Comparison of ENCODE assay signal across 8 cellular contexts in genomic region chr10:122879339-122880273, GRCh38. TPM values are rescaled to one million over a fixed set of nuclear protein-coding genes. Genes with fewer than 3 reads are reported as not detected.
DNase-seq lines count a peak whose midpoint lies in the region; ATAC-seq and TF ChIP-seq lines count a peak whose summit lies in the region.

FAM24B (minus strand) TSS chr10:122879581; CDS start chr10:122850515, 29,066 bp downstream.

- peak within 1 kb of the TSS; percentile 54 to 68 for H3K4me3 ChIP-seq in ascending aorta
- peak within 1 kb of the TSS; percentile 52 to 64 (median 62) for H3K4me3 ChIP-seq in gastrocnemius medialis

- H3K27ac Mint-ChIP-seq in T-helper 1 cell treated with Interleukin-12 subunit alpha and Interleukin-12 subunit beta and Interleukin-4 antibody, amounts not matched to agents 30 μg/mL and 1 μg/mL, for 36 hours: peak within 1 kb of the TSS; percentile 90

- intact Hi-C loops in ascending aorta (cut with DNase I): no loop called here
- intact Hi-C loops in gastrocnemius medialis (cut with DNase I; ENCODE audit: low total_unique reads): no loop called here

- peak within 1 kb of the TSS in 1 of 2 donors; percentile 24 for H3K27ac ChIP-seq in ascending aorta
- H3K27ac ChIP-seq in gastrocnemius medialis: peak within 1 kb of the TSS in 2 of 4 donors; percentile 15 to 38

- H3K9me3 ChIP-seq in ascending aorta (no peaks in the 10 kb centered on the region), gastrocnemius medialis (no peaks in the 10 kb centered on the region)

- TF ChIP-seq CTCF in ascending aorta (IDR thresholded peaks at IDR 0.05) (no peak), gastrocnemius medialis (IDR thresholded peaks at IDR 0.05 in 4 of 5, conservative IDR thresholded peaks at IDR 0.05 in 1 of 5) (no peak)

- H3K36me3 ChIP-seq in ascending aorta (no peaks in the 10 kb centered on the region), gastrocnemius medialis (no peaks in the 10 kb centered on the region)

- in situ Hi-C loops in gastrocnemius medialis (cut with MboI; ENCODE audit: low sequenced_read_pairs in 4 of 4): no loop called here

- H3K27me3 ChIP-seq in ascending aorta (no peaks in the 10 kb centered on the region), gastrocnemius medialis (peaks cover 0 to 5% (median 5%) of the 10 kb centered on the region in 3 donors)

- peaks cover 5% of the 10 kb centered on the region for H3K9me3 Mint-ChIP-seq in T-helper 1 cell treated with Interleukin-12 subunit alpha and Interleukin-12 subunit beta and Interleukin-4 antibody, amounts not matched to agents 30 μg/mL and 1 μg/mL, for 36 hours

- H3K4me1 ChIP-seq in ascending aorta: peaks cover 0 to 2% of the 10 kb centered on the region in 2 donors
- no peaks in the 10 kb centered on the region for H3K4me1 ChIP-seq in gastrocnemius medialis

- peak within 1 kb of the TSS; percentile 94 for H3K4me3 Mint-ChIP-seq in T-helper 1 cell treated with Interleukin-12 subunit alpha and Interleukin-12 subunit beta and Interleukin-4 antibody, amounts not matched to agents 30 μg/mL and 1 μg/mL, for 36 hours

- peaks cover 26% of the 10 kb centered on the region for H3K36me3 Mint-ChIP-seq in T-helper 1 cell treated with Interleukin-12 subunit alpha and Interleukin-12 subunit beta and Interleukin-4 antibody, amounts not matched to agents 30 μg/mL and 1 μg/mL, for 36 hours (ENCODE audit: low read depth)

- peak; percentile 79 for ATAC-seq in HG02642 (IDR thresholded peaks at IDR 0.05; ENCODE audit: poor library complexity, unreplicated experiment)
- peak; percentile 91 to 92 for ATAC-seq in gastrocnemius medialis

- H3K27me3 Mint-ChIP-seq in T-helper 1 cell treated with Interleukin-12 subunit alpha and Interleukin-12 subunit beta and Interleukin-4 antibody, amounts not matched to agents 30 μg/mL and 1 μg/mL, for 36 hours (ENCODE audit: low read depth): no peaks in the 10 kb centered on the region

- peak; percentile 92 to 99 (median 97) for DNase-seq in NCI-H1417 (lab: John Stamatoyannopoulos, UW)
- DNase-seq in ascending aorta (ENCODE audit: low spot score in 2 of 2): peak; percentile 62 to 92
- DNase-seq in hepatic stellate cell (ENCODE audit: low spot score): peak; percentile 90
- peak; percentile 78 to 82 for DNase-seq in gastrocnemius medialis
- no peak for DNase-seq in GDM1 (lab: John Stamatoyannopoulos, UW)

- TF ChIP-seq POLR2A in GM10847 (IDR thresholded peaks at IDR 0.05; ENCODE audit: extremely low read depth, insufficient read length) (peak; percentile 50), gastrocnemius medialis (IDR thresholded peaks at IDR 0.05) (no peak)

- peaks cover 42% of the 10 kb centered on the region for H3K4me1 Mint-ChIP-seq in T-helper 1 cell treated with Interleukin-12 subunit alpha and Interleukin-12 subunit beta and Interleukin-4 antibody, amounts not matched to agents 30 μg/mL and 1 μg/mL, for 36 hours (ENCODE audit: low read depth)

RNA-seq across cellular contexts. Expression of gene FAM24B, which starts in this region (rescaled TPM):
- total RNA-seq in ascending aorta (not detected), gastrocnemius medialis (not detected)

Comparison
In these comparisons a context has a peak if more than half of its experiments do, and no peak if none do; other contexts are left out.
1. Peak in DNase-seq and H3K4me3 ChIP-seq in ascending aorta; RNA of the gene not detected or under 1 TPM.
2. Peak in DNase-seq, ATAC-seq and H3K4me3 ChIP-seq in gastrocnemius medialis; RNA of the gene not detected or under 1 TPM.